8 cellular contexts compared by ENCODE assay signal in the genomic region with DNA sequence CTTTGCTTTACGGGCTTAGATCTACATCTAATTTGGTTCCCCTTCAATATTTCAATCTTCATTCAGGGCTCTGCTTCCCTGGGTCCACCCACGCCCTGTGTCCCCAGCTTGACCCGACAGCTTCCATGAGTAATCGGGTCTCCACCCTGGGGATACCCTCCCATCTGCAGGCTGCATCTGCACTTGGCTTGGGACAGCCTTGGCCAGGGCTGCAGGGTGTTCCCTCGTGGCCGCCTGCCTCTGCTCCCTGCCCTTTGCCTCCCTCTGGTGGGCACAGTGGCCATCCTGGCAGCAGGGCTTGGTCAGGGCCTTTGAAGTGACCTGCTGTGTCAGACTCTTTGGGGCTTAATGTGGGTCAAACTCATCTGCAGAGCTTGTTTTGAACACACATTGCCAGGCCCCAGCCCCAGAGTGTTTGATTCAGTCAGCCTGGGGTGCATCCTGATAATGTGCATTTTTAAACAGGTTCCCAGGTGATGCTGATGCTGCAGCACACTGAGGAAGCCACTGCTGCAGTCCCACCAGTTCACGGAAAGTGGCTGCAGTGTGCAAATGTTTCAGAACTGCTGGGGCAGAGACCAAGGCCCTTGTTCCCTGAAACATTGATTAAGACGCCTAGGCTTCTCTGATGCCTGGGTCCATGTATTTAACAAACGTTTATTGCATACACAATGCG.
DNase-seq lines count a peak whose midpoint lies in the region; FAIRE-seq and TF ChIP-seq lines count a peak whose summit lies in the region.

No MANE protein-coding gene starts in this region.

- peak; percentile 49 for FAIRE-seq in RCC 7860 (lab: Jason Lieb, UNC)

- intact Hi-C loops in posterior cingulate gyrus (cut with DNase I), result no loop called here

- DNase-seq in activated CD4-positive, alpha-beta T cell treated with anti-CD3 and anti-CD28 coated beads for 48 hours, result peak; percentile 7
- DNase-seq in activated CD4-positive, alpha-beta T cell treated with anti-CD3 and anti-CD28 coated beads for 4 hours, result no peak
- DNase-seq in RCC 7860 (ENCODE audit: low spot score) (peak; percentile 59), fibroblast of mammary gland (ENCODE audit: low read depth) (peak; percentile 89), posterior cingulate gyrus (peak in 7 of 10 donors; percentile 31 to 86 (median 49)), T-helper 9 cell (no peak)
- DNase-seq in effector CD8-positive, alpha-beta T cell (lab: John Stamatoyannopoulos, UW), result no peak
- DNase-seq in activated CD8-positive, alpha-beta memory T cell treated with anti-CD3 and anti-CD28 coated beads, Interleukin-2, amount 50 U/mL, for 4 hours, result no peak

- TF ChIP-seq CTCF in fibroblast of mammary gland (conservative IDR thresholded peaks at IDR 0.05; ENCODE audit: control insufficient read depth, insufficient read depth, low read depth, low read length), result peak; percentile 85

- H3K4me3 ChIP-seq in fibroblast of mammary gland (ENCODE audit: control insufficient read depth, low read depth, low read length), result no peak overlapping the region

Comparison
In these comparisons a context has a peak if more than half of its experiments do, and no peak if none do; other contexts are left out.
1. DNase-seq: peak in activated CD4-positive, alpha-beta T cell treated with anti-CD3 and anti-CD28 coated beads for 48 hours (single experiment), RCC 7860 (single experiment), fibroblast of mammary gland (single experiment) and posterior cingulate gyrus (7 of 10); none in activated CD4-positive, alpha-beta T cell treated with anti-CD3 and anti-CD28 coated beads for 4 hours (0 of 2), effector CD8-positive, alpha-beta T cell (single experiment), activated CD8-positive, alpha-beta memory T cell treated with anti-CD3 and anti-CD28 coated beads, Interleukin-2, amount 50 U/mL, for 4 hours (single experiment) and T-helper 9 cell (single experiment).